In the genomic region with DNA sequence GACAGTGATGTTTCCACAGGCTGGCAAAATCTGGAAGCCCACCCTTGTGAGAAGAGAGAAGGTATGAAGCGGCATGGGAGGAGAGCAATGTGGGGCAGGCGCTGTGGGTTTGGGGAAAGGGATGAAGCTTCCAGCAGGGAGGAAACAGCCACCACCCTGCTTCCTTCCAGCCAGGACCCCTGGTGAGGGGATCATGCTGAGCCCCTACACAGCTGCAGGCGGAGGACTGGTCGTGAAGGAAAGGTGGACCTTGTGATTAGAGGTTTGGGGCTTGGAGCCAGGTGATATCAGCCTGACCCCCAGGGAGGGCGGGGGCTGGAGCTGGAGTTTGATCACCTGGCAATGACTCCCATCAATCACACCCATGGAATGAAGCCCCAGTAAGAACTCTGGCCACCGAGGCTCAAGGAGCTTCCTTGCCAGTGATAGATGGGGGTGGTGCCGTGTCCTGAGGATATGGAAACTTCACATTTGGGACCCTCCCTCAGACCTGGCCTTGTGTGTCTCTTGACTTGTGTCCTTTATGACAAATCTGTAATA, we compare ENCODE assay signal across 30 cellular contexts. TPM values are rescaled to one million over a fixed set of nuclear protein-coding genes. Genes with fewer than 3 reads are reported as not detected.
"Had no signal": no experiment of that assay in that cellular context is flagged by ENCODE, and none has a peak within 500 bp of the region (broad histone marks: within the 10 kb centered on the region; RNA-seq: fewer than 3 reads in every experiment).

No MANE protein-coding gene starts in this region.

- H3K36me3 ChIP-seq: esophagus squamous epithelium, heart right ventricle, left lung, pancreas, prostate gland, right atrium auricular region, tibial artery had no signal

- H3K9me3 ChIP-seq: pancreas, prostate gland, testis, tibial artery had no signal

- H3K4me1 ChIP-seq: heart right ventricle, left lung, pancreas, prostate gland, right atrium auricular region, testis, tibial artery had no signal

- H3K27ac ChIP-seq: coronary artery, esophagus squamous epithelium, heart right ventricle, left lung, pancreas, prostate gland, right atrium auricular region, testis, tibial artery had no signal

- DNase-seq: dermis blood vessel endothelial cell; effector memory CD4-positive, alpha-beta T cell; erythroblast; esophagus squamous epithelium; foreskin melanocyte; glutamatergic neuron; heart right ventricle; hippocampal formation; left cardiac atrium; left lung; mesenchymal stem cell; naive thymus-derived CD4-positive, alpha-beta T cell; nucleus accumbens; stimulated activated CD4-positive, alpha-beta T cell treated with anti-CD3 and anti-CD28 coated beads, Interleukin-4, amount 100 ng/mL, for 4 hours; stimulated activated naive CD8-positive, alpha-beta T cell treated with anti-CD3 and anti-CD28 coated beads, Interleukin-15, Interleukin-2, amounts not matched to agents 100 U/mL and 50 U/mL, for 24 hours; substantia nigra; testis; tibial artery had no signal

- H3K27ac Mint-ChIP-seq: mesothelial cell of epicardium; naive thymus-derived CD4-positive, alpha-beta T cell; nephron; stimulated activated memory B cell treated with anti-CD40 and anti-IgM and Interleukin-4, amounts not matched to agents 10 μg/mL and 1 μg/mL and 100 μg/mL, for 72 hours; type B pancreatic cell had no signal

- H3K4me3 Mint-ChIP-seq: mesothelial cell of epicardium; naive thymus-derived CD4-positive, alpha-beta T cell; nephron; stimulated activated memory B cell treated with anti-CD40 and anti-IgM and Interleukin-4, amounts not matched to agents 10 μg/mL and 1 μg/mL and 100 μg/mL, for 72 hours; type B pancreatic cell had no signal

- H3K27me3 Mint-ChIP-seq: stimulated activated memory B cell treated with anti-CD40 and anti-IgM and Interleukin-4, amounts not matched to agents 10 μg/mL and 1 μg/mL and 100 μg/mL, for 72 hours; type B pancreatic cell had no signal

- FAIRE-seq: islet of Langerhans, pancreas had no signal

- H3K4me3 ChIP-seq: coronary artery, esophagus squamous epithelium, heart right ventricle, left lung, pancreas, prostate gland, right atrium auricular region, smooth muscle cell, testis, tibial artery had no signal

- ATAC-seq: heart right ventricle; left cardiac atrium; left lung; naive thymus-derived CD4-positive, alpha-beta T cell; pancreas; sciatic nerve; stimulated activated memory B cell treated with anti-CD40 and anti-IgM and Interleukin-4, amounts not matched to agents 10 μg/mL and 1 μg/mL and 100 μg/mL, for 72 hours; stimulated activated naive CD8-positive, alpha-beta T cell treated with anti-CD3 and anti-CD28 coated beads, Interleukin-15, Interleukin-2, amounts not matched to agents 100 U/mL and 50 U/mL, for 24 hours had no signal

- H3K4me2 ChIP-seq: smooth muscle cell had no signal

- H3K27me3 ChIP-seq: esophagus squamous epithelium, left lung, pancreas, right atrium auricular region, testis, tibial artery had no signal

- H3K36me3 Mint-ChIP-seq: mesothelial cell of epicardium; stimulated activated memory B cell treated with anti-CD40 and anti-IgM and Interleukin-4, amounts not matched to agents 10 μg/mL and 1 μg/mL and 100 μg/mL, for 72 hours had no signal

- H3K4me1 Mint-ChIP-seq: mesothelial cell of epicardium; naive thymus-derived CD4-positive, alpha-beta T cell; stimulated activated memory B cell treated with anti-CD40 and anti-IgM and Interleukin-4, amounts not matched to agents 10 μg/mL and 1 μg/mL and 100 μg/mL, for 72 hours had no signal

RNA-seq across cellular contexts. Expression of gene RIMBP2, which starts 48.6 kb away (rescaled TPM):
- total RNA-seq: dermis blood vessel endothelial cell, lung microvascular endothelial cell had no signal
- polyA plus RNA-seq: naive thymus-derived CD4-positive, alpha-beta T cell; smooth muscle cell had no signal
